In the genomic region with DNA sequence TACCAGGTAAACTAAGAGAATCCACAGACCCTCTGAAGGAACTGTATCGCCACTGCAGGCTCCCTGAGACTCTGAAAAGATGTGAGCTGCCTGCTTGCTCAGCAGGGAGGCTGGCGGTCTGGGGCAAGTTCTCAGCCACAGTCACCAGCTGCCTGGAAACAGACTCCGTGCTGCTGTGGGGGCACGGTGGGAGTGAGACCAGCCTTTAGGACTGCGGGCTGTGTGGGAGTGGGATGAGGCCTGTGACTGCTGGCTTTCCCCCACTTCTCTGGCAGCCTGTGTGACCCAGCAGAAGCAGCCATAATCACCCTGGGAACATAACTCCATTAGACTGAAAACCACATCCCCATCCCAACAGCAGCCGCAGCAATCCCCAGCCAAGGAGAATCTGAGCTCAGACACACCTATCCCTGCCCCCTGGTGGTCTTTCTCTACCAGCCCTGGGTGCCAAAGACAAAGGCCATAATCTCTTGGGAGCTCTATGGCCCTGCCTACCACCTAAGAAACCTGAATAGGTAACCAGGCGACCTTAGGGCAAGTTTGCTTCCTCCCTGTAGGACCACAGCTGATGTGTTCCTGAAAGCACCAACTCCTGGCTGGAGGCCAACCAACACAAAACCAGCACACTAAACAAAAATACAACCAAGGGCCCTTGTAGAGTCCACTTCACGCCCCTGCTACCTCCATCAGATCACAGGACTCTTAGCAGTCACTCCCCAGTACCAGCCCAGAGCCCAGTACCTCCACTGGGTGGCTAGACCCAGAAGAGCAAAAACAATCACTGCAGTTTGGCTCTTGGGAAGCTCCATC, we compare ENCODE assay signal across 1 cellular context.
TF ChIP-seq lines count a peak whose summit lies in the region.

No MANE protein-coding gene starts in this region.

TF ChIP-seq in HepG2, 621 proteins besides CTCF, POLR2A, EP300 and RAD21 (continued from another document):
- no peak for TF ChIP-seq BRD4 (CRISPR knock-in tag; IDR thresholded peaks at IDR 0.05)
- no peak for TF ChIP-seq ZNF670 (CRISPR knock-in tag; IDR thresholded peaks at IDR 0.05; ENCODE audit: borderline replicate concordance)
- TF ChIP-seq ADNP (CRISPR knock-in tag; IDR thresholded peaks at IDR 0.05) = no peak
- TF ChIP-seq, protein P1, sequence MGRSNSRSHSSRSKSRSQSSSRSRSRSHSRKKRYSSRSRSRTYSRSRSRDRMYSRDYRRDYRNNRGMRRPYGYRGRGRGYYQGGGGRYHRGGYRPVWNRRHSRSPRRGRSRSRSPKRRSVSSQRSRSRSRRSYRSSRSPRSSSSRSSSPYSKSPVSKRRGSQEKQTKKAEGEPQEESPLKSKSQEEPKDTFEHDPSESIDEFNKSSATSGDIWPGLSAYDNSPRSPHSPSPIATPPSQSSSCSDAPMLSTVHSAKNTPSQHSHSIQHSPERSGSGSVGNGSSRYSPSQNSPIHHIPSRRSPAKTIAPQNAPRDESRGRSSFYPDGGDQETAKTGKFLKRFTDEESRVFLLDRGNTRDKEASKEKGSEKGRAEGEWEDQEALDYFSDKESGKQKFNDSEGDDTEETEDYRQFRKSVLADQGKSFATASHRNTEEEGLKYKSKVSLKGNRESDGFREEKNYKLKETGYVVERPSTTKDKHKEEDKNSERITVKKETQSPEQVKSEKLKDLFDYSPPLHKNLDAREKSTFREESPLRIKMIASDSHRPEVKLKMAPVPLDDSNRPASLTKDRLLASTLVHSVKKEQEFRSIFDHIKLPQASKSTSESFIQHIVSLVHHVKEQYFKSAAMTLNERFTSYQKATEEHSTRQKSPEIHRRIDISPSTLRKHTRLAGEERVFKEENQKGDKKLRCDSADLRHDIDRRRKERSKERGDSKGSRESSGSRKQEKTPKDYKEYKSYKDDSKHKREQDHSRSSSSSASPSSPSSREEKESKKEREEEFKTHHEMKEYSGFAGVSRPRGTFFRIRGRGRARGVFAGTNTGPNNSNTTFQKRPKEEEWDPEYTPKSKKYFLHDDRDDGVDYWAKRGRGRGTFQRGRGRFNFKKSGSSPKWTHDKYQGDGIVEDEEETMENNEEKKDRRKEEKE (IDR thresholded peaks at IDR 0.05) = no peak
- no peak for TF ChIP-seq ZNF446 (CRISPR knock-in tag; IDR thresholded peaks at IDR 0.05)
